ENCODE assay signal across 1 cellular context in the genomic region with DNA sequence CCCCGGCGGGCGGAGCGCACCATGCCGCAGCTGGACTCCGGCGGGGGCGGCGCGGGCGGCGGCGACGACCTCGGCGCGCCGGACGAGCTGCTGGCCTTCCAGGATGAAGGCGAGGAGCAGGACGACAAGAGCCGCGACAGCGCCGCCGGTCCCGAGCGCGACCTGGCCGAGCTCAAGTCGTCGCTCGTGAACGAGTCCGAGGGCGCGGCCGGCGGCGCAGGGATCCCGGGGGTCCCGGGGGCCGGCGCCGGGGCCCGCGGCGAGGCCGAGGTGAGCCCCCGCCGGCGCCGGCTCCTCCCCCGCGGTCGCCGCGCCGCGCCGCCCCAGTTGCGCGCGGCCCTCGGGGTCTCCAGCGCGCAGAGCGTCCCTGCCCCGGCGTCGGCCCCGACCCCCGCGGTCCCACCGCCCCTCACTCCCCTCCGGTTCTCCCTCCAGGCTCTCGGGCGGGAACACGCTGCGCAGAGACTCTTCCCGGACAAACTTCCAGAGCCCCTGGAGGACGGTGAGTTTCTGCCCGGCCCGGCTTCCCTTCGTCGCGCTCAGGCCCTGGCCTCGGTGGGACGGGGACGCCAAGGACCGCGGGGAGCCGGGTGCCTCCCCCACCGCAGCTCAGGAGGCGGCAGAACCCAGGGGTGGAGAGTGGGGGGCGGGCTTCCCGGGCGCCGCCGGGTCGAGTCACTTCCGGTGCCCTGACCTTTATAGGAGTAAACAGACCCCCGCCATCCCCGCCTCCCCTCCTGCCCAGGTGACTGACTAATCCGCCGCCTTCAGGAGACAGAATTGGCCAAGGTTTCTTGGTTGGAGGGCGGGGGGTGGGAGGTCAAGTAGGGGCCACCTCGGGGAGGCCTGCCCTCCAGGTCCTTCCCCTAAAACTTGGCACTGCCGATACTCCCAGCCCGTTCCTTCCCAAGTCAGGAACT.
TF ChIP-seq lines count a peak whose summit lies in the region.

No MANE protein-coding gene starts in this region.

TF ChIP-seq in HCT116, 20 proteins besides CTCF, POLR2A, EP300 and RAD21 (continued from another document):
- TF ChIP-seq, protein P1, sequence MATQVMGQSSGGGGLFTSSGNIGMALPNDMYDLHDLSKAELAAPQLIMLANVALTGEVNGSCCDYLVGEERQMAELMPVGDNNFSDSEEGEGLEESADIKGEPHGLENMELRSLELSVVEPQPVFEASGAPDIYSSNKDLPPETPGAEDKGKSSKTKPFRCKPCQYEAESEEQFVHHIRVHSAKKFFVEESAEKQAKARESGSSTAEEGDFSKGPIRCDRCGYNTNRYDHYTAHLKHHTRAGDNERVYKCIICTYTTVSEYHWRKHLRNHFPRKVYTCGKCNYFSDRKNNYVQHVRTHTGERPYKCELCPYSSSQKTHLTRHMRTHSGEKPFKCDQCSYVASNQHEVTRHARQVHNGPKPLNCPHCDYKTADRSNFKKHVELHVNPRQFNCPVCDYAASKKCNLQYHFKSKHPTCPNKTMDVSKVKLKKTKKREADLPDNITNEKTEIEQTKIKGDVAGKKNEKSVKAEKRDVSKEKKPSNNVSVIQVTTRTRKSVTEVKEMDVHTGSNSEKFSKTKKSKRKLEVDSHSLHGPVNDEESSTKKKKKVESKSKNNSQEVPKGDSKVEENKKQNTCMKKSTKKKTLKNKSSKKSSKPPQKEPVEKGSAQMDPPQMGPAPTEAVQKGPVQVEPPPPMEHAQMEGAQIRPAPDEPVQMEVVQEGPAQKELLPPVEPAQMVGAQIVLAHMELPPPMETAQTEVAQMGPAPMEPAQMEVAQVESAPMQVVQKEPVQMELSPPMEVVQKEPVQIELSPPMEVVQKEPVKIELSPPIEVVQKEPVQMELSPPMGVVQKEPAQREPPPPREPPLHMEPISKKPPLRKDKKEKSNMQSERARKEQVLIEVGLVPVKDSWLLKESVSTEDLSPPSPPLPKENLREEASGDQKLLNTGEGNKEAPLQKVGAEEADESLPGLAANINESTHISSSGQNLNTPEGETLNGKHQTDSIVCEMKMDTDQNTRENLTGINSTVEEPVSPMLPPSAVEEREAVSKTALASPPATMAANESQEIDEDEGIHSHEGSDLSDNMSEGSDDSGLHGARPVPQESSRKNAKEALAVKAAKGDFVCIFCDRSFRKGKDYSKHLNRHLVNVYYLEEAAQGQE (IDR thresholded peaks at IDR 0.05; ENCODE audit: low read depth): no peak
- TF ChIP-seq CEBPB (IDR thresholded peaks at IDR 0.05; ENCODE audit: low read depth) (no peak), TCF7L2 (IDR thresholded peaks at IDR 0.05; ENCODE audit: borderline replicate concordance, extremely low read depth, insufficient read depth, insufficient read length) (no peak), SRF (IDR thresholded peaks at IDR 0.05; ENCODE audit: low read depth) (no peak), SP1 (IDR thresholded peaks at IDR 0.05; ENCODE audit: low read depth) (no peak), JUND (IDR thresholded peaks at IDR 0.05) (no peak)
